Comparison of ENCODE assay signal across 12 cellular contexts in genomic region chr16:88809068-88809675, GRCh38. TPM values are rescaled to one million over a fixed set of nuclear protein-coding genes. Genes with fewer than 3 reads are reported as not detected.
DNase-seq lines count a peak whose midpoint lies in the region; ATAC-seq, FAIRE-seq and TF ChIP-seq lines count a peak whose summit lies in the region.
"Had no signal": no experiment of that assay in that cellular context is flagged by ENCODE, and none has a peak within 500 bp of the region (broad histone marks: within the 10 kb centered on the region; RNA-seq: fewer than 3 reads in every experiment).

No MANE protein-coding gene starts in this region.

- H3F3A ChIP-seq in OCI-LY1 (ENCODE audit: insufficient read depth, low read length), result peaks cover 4% of the 10 kb centered on the region; the same call in 1 of the 2 replicates

- 88% methylated on average over 10 of the region's 10 CpGs for WGBS in GM12878 (ENCODE audit: insufficient coverage, insufficient replicate concordance, low lambda C conversion rate, missing lambda C conversion rate)

- in situ Hi-C loops in Caki2 (cut with HindIII; ENCODE audit: low pct_unique_long_range_greater_than_20kb, low sequenced_read_pairs), result no loop called here
- in situ Hi-C loops in GM12878 (cut with MboI), result no loop called here

- no peak for TF ChIP-seq CTCF in A673 (conservative IDR thresholded peaks at IDR 0.05; ENCODE audit: low read depth, low read length)
- no peak for TF ChIP-seq CTCF in OCI-LY1 (IDR thresholded peaks at IDR 0.05; ENCODE audit: low read length)
- TF ChIP-seq CTCF in GM12878 (IDR thresholded peaks at IDR 0.05 in 2 of 3, conservative IDR thresholded peaks at IDR 0.05 in 1 of 3; ENCODE audit: control insufficient read depth in 2 of 3, extremely low read depth in 1 of 3, insufficient read depth in 1 of 3, low read depth in 3 of 3, low read length in 3 of 3), result no peak

- TF ChIP-seq RAD21 in GM12878 (IDR thresholded peaks at IDR 0.05; ENCODE audit: insufficient read depth, low read depth, low read length), result no peak

- H3K9ac ChIP-seq in OCI-LY1 (ENCODE audit: low read length) (no peak overlapping the region), GM12878 (ENCODE audit: control insufficient read depth, insufficient read depth, low read length) (peak overlapping the region; percentile 16; the same call in 1 of the 2 replicates)

- DNase-seq in A673 (ENCODE audit: low spot score), result no peak
- DNase-seq in Caki2 (ENCODE audit: low read depth), result peak; percentile 8
- DNase-seq in GM12878 (ENCODE audit: low read depth, low spot score), result no peak
- no peak for DNase-seq in AG08396 (ENCODE audit: low spot score)
- no peak for DNase-seq in SW480 (ENCODE audit: low spot score)
- no peak for DNase-seq in GDM1 (lab: John Stamatoyannopoulos, UW)
- DNase-seq in globus pallidus (ENCODE audit: low spot score), result no peak
- DNase-seq: gastrocnemius medialis, KG1, left ventricle myocardium superior had no signal

- RAD21 ChIA-PET in GM12878 (lab: Charles Lee; ENCODE audit: unreplicated experiment), result interaction anchor here (1.3 to 3.4 kb wide), 3 partner anchors 28 to 358 kb away, joined by 3 to 13 read pairs (median 7); no protein-coding TSS in a partner anchor

- ATAC-seq in GM12878, result no peak
- ATAC-seq: gastrocnemius medialis, left ventricle myocardium superior had no signal

- H3K4me1 ChIP-seq in A673 (ENCODE audit: insufficient read depth, low read length, poor library complexity, severe bottlenecking), result peaks cover 22% of the 10 kb centered on the region
- peaks cover 34% of the 10 kb centered on the region for H3K4me1 ChIP-seq in OCI-LY1 (ENCODE audit: insufficient read depth, low read length, severe bottlenecking)
- peaks cover 23% of the 10 kb centered on the region for H3K4me1 ChIP-seq in GM12878 (ENCODE audit: control insufficient read depth, insufficient read depth, low read length)

- H3K4me2 ChIP-seq in OCI-LY1 (ENCODE audit: low read length) (peak overlapping the region; percentile 91; the same call in 1 of the 2 replicates), GM12878 (ENCODE audit: control insufficient read depth, insufficient read depth) (peak overlapping the region; percentile 85)

- POLR2A ChIA-PET in A673 (lab: Charles Lee; ENCODE audit: low non-redundant PET), result interaction anchor here (0.6 kb wide), 1 partner anchor 11 kb away, joined by 3 read pairs; no protein-coding TSS in a partner anchor
- POLR2A ChIA-PET in GM12878 (lab: Charles Lee), result interaction anchor here (0.8 to 4.2 kb wide), 3 partner anchors 9 to 55 kb away, joined by 3 to 30 read pairs (median 4); no protein-coding TSS in a partner anchor

- SMC1A ChIA-PET in GM12878 (lab: Charles Lee; ENCODE audit: uncharacterized antibody, unreplicated experiment), result interaction anchor here (1.8 kb wide), 1 partner anchor 72 kb away, joined by 5 read pairs; no protein-coding TSS in a partner anchor

- no peak for TF ChIP-seq EP300 in GM12878 (IDR thresholded peaks at IDR 0.05; ENCODE audit: borderline replicate concordance in 1 of 2, control insufficient read depth in 1 of 2, low read depth in 2 of 2, low read length in 2 of 2)

- TF ChIP-seq POLR2A in GM12878 (IDR thresholded peaks at IDR 0.05; ENCODE audit: low read depth, low read length), result peak; percentile 4; the same call in 1 of the 2 replicates

- BruUV-seq in A673 (replicated peaks; lab: Mats Ljungman, UMichigan), result TSS peak; percentile 46
- no TSS peak for BruUV-seq in GM12878 (replicated peaks; lab: Mats Ljungman, UMichigan)

- FAIRE-seq in GM12878 (lab: Jason Lieb, UNC), result no peak
- FAIRE-seq: GM19239 had no signal

- H4K20me1 ChIP-seq in OCI-LY1 (ENCODE audit: insufficient read depth, low read length), result no peaks in the 10 kb centered on the region
- H4K20me1 ChIP-seq in GM12878 (ENCODE audit: control insufficient read depth, insufficient read depth), result no peaks in the 10 kb centered on the region

- H3K36me3 ChIP-seq in A673 (ENCODE audit: insufficient read depth, low read length, poor library complexity, severe bottlenecking) (peaks cover 60% of the 10 kb centered on the region), OCI-LY1 (ENCODE audit: insufficient read depth, low read length) (peaks cover 58% of the 10 kb centered on the region), GM12878 (ENCODE audit: control insufficient read depth in 2 of 2, insufficient read depth in 2 of 2, low read length in 1 of 2) (peaks cover 6 to 42% of the 10 kb centered on the region in 2 experiments; a peak in 3 of 4 replicates)

- CTCF ChIA-PET in A673 (lab: Charles Lee), result interaction anchor here (0.6 kb wide), 1 partner anchor 72 kb away, joined by 4 read pairs; no protein-coding TSS in a partner anchor
- CTCF ChIA-PET in GM12878 (lab: Yijun Ruan, JAX), result interaction anchor here (0.6 to 3.2 kb wide), 3 partner anchors 8 to 144 kb away, joined by 3 to 17 read pairs (median 4); no protein-coding TSS in a partner anchor

- H3K27ac ChIP-seq in A673 (ENCODE audit: low read depth, low read length, poor library complexity, severe bottlenecking), result peak overlapping the region; percentile 21
- peak overlapping the region; percentile 78 for H3K27ac ChIP-seq in OCI-LY1 (ENCODE audit: low read depth, low read length, poor library complexity, severe bottlenecking)
- H3K27ac ChIP-seq in GM12878 (ENCODE audit: control insufficient read depth, insufficient read depth), result no peak overlapping the region
- H3K27ac ChIP-seq: gastrocnemius medialis had no signal

- H3K27me3 ChIP-seq in A673 (replicated peaks; ENCODE audit: insufficient read depth, low read depth, low read length, poor library complexity), result no peaks in the 10 kb centered on the region
- H3K27me3 ChIP-seq in OCI-LY1 (ENCODE audit: insufficient read depth, low read length), result no peaks in the 10 kb centered on the region; the same call in 1 of the 2 replicates
- no peaks in the 10 kb centered on the region for H3K27me3 ChIP-seq in GM12878 (replicated peaks in 1 of 2; ENCODE audit: control insufficient read depth in 2 of 2, insufficient read depth in 2 of 2, low read length in 1 of 2)

- no peak overlapping the region for H3K4me3 ChIP-seq in A673 (ENCODE audit: low read depth, low read length, poor library complexity, severe bottlenecking)
- H3K4me3 ChIP-seq in OCI-LY1 (ENCODE audit: low read depth, low read length, poor library complexity, severe bottlenecking), result no peak overlapping the region
- H3K4me3 ChIP-seq in GM12878, result 0 out of 2 replicates have a peak overlapping the region, but pooled peaks have one; percentile 85
- H3K4me3 ChIP-seq: gastrocnemius medialis had no signal

- H3K9me3 ChIP-seq in A673 (ENCODE audit: low read depth, low read length, poor library complexity, severe bottlenecking) (no peaks in the 10 kb centered on the region), OCI-LY1 (ENCODE audit: low read length) (0 out of 2 replicates have a peak, but pooled peaks cover 6% of the 10 kb centered on the region), GM12878 (replicated peaks; ENCODE audit: control insufficient read depth, insufficient read depth, low read length) (no peaks in the 10 kb centered on the region)
- H3K9me3 ChIP-seq: gastrocnemius medialis had no signal

- no peaks in the 10 kb centered on the region for H3K9me2 ChIP-seq in OCI-LY1 (ENCODE audit: low read depth, low read length)

- H3K79me2 ChIP-seq in OCI-LY1 (ENCODE audit: insufficient read depth, low read length) (no peaks in the 10 kb centered on the region), GM12878 (ENCODE audit: control insufficient read depth, insufficient read depth, low read length) (peaks cover 48% of the 10 kb centered on the region)

- intact Hi-C loops in A673 (cut with micrococcal nuclease; ENCODE audit: unreplicated experiment) (no loop called here), GM12878 (cut with micrococcal nuclease; ENCODE audit: unreplicated experiment) (no loop called here)

- no peak overlapping the region for H2AFZ ChIP-seq in OCI-LY1 (ENCODE audit: low read length)
- no peak overlapping the region for H2AFZ ChIP-seq in GM12878 (ENCODE audit: control insufficient read depth, low read depth, low read length)

RNA-seq across cellular contexts. Expression of gene APRT, which starts 2.6 kb away (rescaled TPM):
- total RNA-seq in A673 (2021) (129 and 134 TPM in 2 replicates), GM12878 (2014; rRNA removed) (308 and 348 TPM in 2 replicates), GM12878 (2014; rRNA removed; fragmentation: Illumina TruSeq; extraction: Trizol) (106 and 113 TPM in 2 replicates), GM12878 (2021) (219 and 234 TPM in 2 replicates)
- 262 and 321 TPM in 2 replicates for total RNA-seq in Caki2 (2014; rRNA removed; shearing (Covaris generic); ENCODE audit: low replicate concordance)
- total RNA-seq in GM12878 (2013; cell fraction: nucleolus; rRNA removed), result 39.3 and 42.6 TPM in 2 replicates
- polyA plus RNA-seq in GM12878 (2011; ENCODE audit: low read depth), result 71.1 TPM
- polyA plus RNA-seq in GM12878 (2011; rRNA removed) (39.6 and 95.7 TPM in 2 replicates), GM12878 (2014; fragmentation: Illumina TruSeq; extraction: Trizol) (8.6 and 46.2 TPM in 2 replicates), GM12878 (2014; fragmentation: Nextera tagmentation; extraction: Ambion mirVana) (100 to 1,000 TPM in 1 of 2 experiments, 10 to 100 TPM in 1; 30.6 to 100 TPM), GM12878 (2014; rRNA removed) (278 and 338 TPM in 2 replicates), GM12878 (2016; fragmentation: Nextera tagmentation; extraction: Ambion mirVana) (100 to 1,000 TPM; 446 to 495 TPM)
- 75.8 and 141 TPM in 2 replicates for polyA plus RNA-seq in GM12878 (2011; cell fraction: cytosol; rRNA removed)
- polyA plus RNA-seq in GM12878 (2011; cell fraction: nucleus; rRNA removed), result 107 and 109 TPM in 2 replicates
- polyA plus RNA-seq in GM12878 (2012), result 148 and 153 TPM in 2 replicates
- polyA minus RNA-seq in GM12878 (2011; rRNA and poly(A)+ RNA removed), result 11.7 and 28.6 TPM in 2 replicates
- polyA minus RNA-seq in GM12878 (2011; cell fraction: cytosol; rRNA and poly(A)+ RNA removed), result 42.0 and 50.9 TPM in 2 replicates
- 22.0 and 30.6 TPM in 2 replicates for polyA minus RNA-seq in GM12878 (2011; cell fraction: nucleus; rRNA and poly(A)+ RNA removed)

RNA-seq across cellular contexts. Expression of gene CDT1, which starts 5.6 kb away (rescaled TPM):
- total RNA-seq in A673 (2021) (103 TPM in 2 replicates), GM12878 (2014; rRNA removed) (40.4 and 59.3 TPM in 2 replicates), GM12878 (2014; rRNA removed; fragmentation: Illumina TruSeq; extraction: Trizol) (6.5 and 8.5 TPM in 2 replicates), GM12878 (2021) (87.6 and 90.0 TPM in 2 replicates)
- total RNA-seq in Caki2 (2014; rRNA removed; shearing (Covaris generic); ENCODE audit: low replicate concordance), result 23.1 and 24.6 TPM in 2 replicates
- 10.9 and 14.9 TPM in 2 replicates for total RNA-seq in GM12878 (2013; cell fraction: nucleolus; rRNA removed)
- 8.4 TPM for polyA plus RNA-seq in GM12878 (2011; ENCODE audit: low read depth)
- polyA plus RNA-seq in GM12878 (2011; rRNA removed) (3.3 and 9.0 TPM in 2 replicates), GM12878 (2014; fragmentation: Illumina TruSeq; extraction: Trizol) (1.3 and 4.3 TPM in 2 replicates), GM12878 (2014; fragmentation: Nextera tagmentation; extraction: Ambion mirVana) (1 to 10 TPM in 1 of 2 experiments, under 1 TPM in 1; 0.50 to 1.9 TPM), GM12878 (2014; rRNA removed) (37.7 and 58.6 TPM in 2 replicates), GM12878 (2016; fragmentation: Nextera tagmentation; extraction: Ambion mirVana) (10 to 100 TPM in 1 of 2 experiments, 1 to 10 TPM in 1; 5.7 to 41.3 TPM)
- polyA plus RNA-seq in GM12878 (2011; cell fraction: cytosol; rRNA removed), result 24.4 and 33.2 TPM in 2 replicates
- polyA plus RNA-seq in GM12878 (2011; cell fraction: nucleus; rRNA removed), result 26.7 and 44.2 TPM in 2 replicates
- 39.9 and 49.2 TPM in 2 replicates for polyA plus RNA-seq in GM12878 (2012)
- 8.9 and 34.4 TPM in 2 replicates for polyA minus RNA-seq in GM12878 (2011; rRNA and poly(A)+ RNA removed)
- polyA minus RNA-seq in GM12878 (2011; cell fraction: cytosol; rRNA and poly(A)+ RNA removed), result 37.6 and 54.5 TPM in 2 replicates
- 8.5 and 22.1 TPM in 2 replicates for polyA minus RNA-seq in GM12878 (2011; cell fraction: nucleus; rRNA and poly(A)+ RNA removed)

RNA-seq across cellular contexts. Expression of gene PIEZO1, which starts 24.2 kb away (rescaled TPM):
- total RNA-seq in A673 (2021), result 174 and 182 TPM in 2 replicates
- 81.1 and 82.0 TPM in 2 replicates for total RNA-seq in Caki2 (2014; rRNA removed; shearing (Covaris generic); ENCODE audit: low replicate concordance)
- total RNA-seq in GM12878 (2013; cell fraction: nucleolus; rRNA removed), result 218 and 234 TPM in 2 replicates
- 96.3 and 106 TPM in 2 replicates for total RNA-seq in GM12878 (2014; rRNA removed)
- total RNA-seq in GM12878 (2014; rRNA removed; fragmentation: Illumina TruSeq; extraction: Trizol), result 21.8 and 30.6 TPM in 2 replicates
- 146 and 169 TPM in 2 replicates for total RNA-seq in GM12878 (2021)
- polyA plus RNA-seq in GM12878 (2011; ENCODE audit: low read depth), result 55.6 TPM
- 15.2 and 28.0 TPM in 2 replicates for polyA plus RNA-seq in GM12878 (2011; rRNA removed)
- 47.6 and 77.5 TPM in 2 replicates for polyA plus RNA-seq in GM12878 (2011; cell fraction: cytosol; rRNA removed)
- 493 and 679 TPM in 2 replicates for polyA plus RNA-seq in GM12878 (2011; cell fraction: nucleus; rRNA removed)
- polyA plus RNA-seq in GM12878 (2012), result 77.9 and 106 TPM in 2 replicates
- polyA plus RNA-seq in GM12878 (2014; fragmentation: Illumina TruSeq; extraction: Trizol), result 17.0 and 39.9 TPM in 2 replicates
- polyA plus RNA-seq in GM12878 (2014; fragmentation: Nextera tagmentation; extraction: Ambion mirVana), result 1 to 10 TPM; 1.3 to 7.2 TPM
- 116 and 167 TPM in 2 replicates for polyA plus RNA-seq in GM12878 (2014; rRNA removed)
- polyA plus RNA-seq in GM12878 (2016; fragmentation: Nextera tagmentation; extraction: Ambion mirVana), result 10 to 100 TPM; 31.1 to 35.6 TPM
- polyA minus RNA-seq in GM12878 (2011; rRNA and poly(A)+ RNA removed), result 39.4 and 60.9 TPM in 2 replicates
- 27.0 and 30.1 TPM in 2 replicates for polyA minus RNA-seq in GM12878 (2011; cell fraction: cytosol; rRNA and poly(A)+ RNA removed)
- 81.4 and 144 TPM in 2 replicates for polyA minus RNA-seq in GM12878 (2011; cell fraction: nucleus; rRNA and poly(A)+ RNA removed)

RNA-seq across cellular contexts. Expression of gene GALNS, which starts 47.6 kb away (rescaled TPM):
- total RNA-seq in A673 (2021), result 54.8 and 60.6 TPM in 2 replicates
- total RNA-seq in Caki2 (2014; rRNA removed; shearing (Covaris generic); ENCODE audit: low replicate concordance), result 20.8 and 20.9 TPM in 2 replicates
- total RNA-seq in GM12878 (2013; cell fraction: nucleolus; rRNA removed), result 64.8 and 87.4 TPM in 2 replicates
- total RNA-seq in GM12878 (2014; rRNA removed), result 4.0 and 5.1 TPM in 2 replicates
- 3.7 and 4.3 TPM in 2 replicates for total RNA-seq in GM12878 (2014; rRNA removed; fragmentation: Illumina TruSeq; extraction: Trizol)
- 9.6 and 12.4 TPM in 2 replicates for total RNA-seq in GM12878 (2021)
- 6.4 TPM for polyA plus RNA-seq in GM12878 (2011; ENCODE audit: low read depth)
- polyA plus RNA-seq in GM12878 (2011; rRNA removed), result 3.5 and 4.2 TPM in 2 replicates
- polyA plus RNA-seq in GM12878 (2011; cell fraction: cytosol; rRNA removed), result 3.5 and 3.9 TPM in 2 replicates
- 21.1 and 23.2 TPM in 2 replicates for polyA plus RNA-seq in GM12878 (2011; cell fraction: nucleus; rRNA removed)
- 8.5 and 8.8 TPM in 2 replicates for polyA plus RNA-seq in GM12878 (2012)
- 2.6 and 6.0 TPM in 2 replicates for polyA plus RNA-seq in GM12878 (2014; fragmentation: Illumina TruSeq; extraction: Trizol)
- under 1 TPM; 0.37 to 0.95 TPM for polyA plus RNA-seq in GM12878 (2014; fragmentation: Nextera tagmentation; extraction: Ambion mirVana)
- 8.1 and 9.5 TPM in 2 replicates for polyA plus RNA-seq in GM12878 (2014; rRNA removed)
- polyA plus RNA-seq in GM12878 (2016; fragmentation: Nextera tagmentation; extraction: Ambion mirVana), result 1 to 10 TPM; 5.6 to 6.5 TPM
- 3.1 and 10.6 TPM in 2 replicates for polyA minus RNA-seq in GM12878 (2011; rRNA and poly(A)+ RNA removed)
- 1.1 and 3.3 TPM in 2 replicates for polyA minus RNA-seq in GM12878 (2011; cell fraction: cytosol; rRNA and poly(A)+ RNA removed)
- 10.0 and 19.4 TPM in 2 replicates for polyA minus RNA-seq in GM12878 (2011; cell fraction: nucleus; rRNA and poly(A)+ RNA removed)

RNA-seq across cellular contexts. Expression of gene TRAPPC2L, which starts 47.8 kb away (rescaled TPM):
- 89.9 and 98.6 TPM in 2 replicates for total RNA-seq in A673 (2021)
- 40.9 and 48.8 TPM in 2 replicates for total RNA-seq in Caki2 (2014; rRNA removed; shearing (Covaris generic); ENCODE audit: low replicate concordance)
- 23.0 and 27.4 TPM in 2 replicates for total RNA-seq in GM12878 (2013; cell fraction: nucleolus; rRNA removed)
- total RNA-seq in GM12878 (2014; rRNA removed), result 66.3 and 73.0 TPM in 2 replicates
- total RNA-seq in GM12878 (2014; rRNA removed; fragmentation: Illumina TruSeq; extraction: Trizol), result 52.8 and 56.3 TPM in 2 replicates
- total RNA-seq in GM12878 (2021), result 69.6 and 70.7 TPM in 2 replicates
- polyA plus RNA-seq in GM12878 (2011; ENCODE audit: low read depth), result 120 TPM
- polyA plus RNA-seq in GM12878 (2011; rRNA removed), result 71.0 and 158 TPM in 2 replicates
- 97.6 and 110 TPM in 2 replicates for polyA plus RNA-seq in GM12878 (2011; cell fraction: cytosol; rRNA removed)
- 55.1 and 62.1 TPM in 2 replicates for polyA plus RNA-seq in GM12878 (2011; cell fraction: nucleus; rRNA removed)
- polyA plus RNA-seq in GM12878 (2012), result 62.8 and 86.2 TPM in 2 replicates
- 64.0 and 79.3 TPM in 2 replicates for polyA plus RNA-seq in GM12878 (2014; fragmentation: Illumina TruSeq; extraction: Trizol)
- polyA plus RNA-seq in GM12878 (2014; fragmentation: Nextera tagmentation; extraction: Ambion mirVana), result 100 to 1,000 TPM; 337 to 363 TPM
- 67.0 and 105 TPM in 2 replicates for polyA plus RNA-seq in GM12878 (2014; rRNA removed)
- 100 to 1,000 TPM; 189 to 221 TPM for polyA plus RNA-seq in GM12878 (2016; fragmentation: Nextera tagmentation; extraction: Ambion mirVana)
- polyA minus RNA-seq in GM12878 (2011; rRNA and poly(A)+ RNA removed), result 28.0 and 32.8 TPM in 2 replicates
- 9.6 and 15.1 TPM in 2 replicates for polyA minus RNA-seq in GM12878 (2011; cell fraction: cytosol; rRNA and poly(A)+ RNA removed)
- polyA minus RNA-seq in GM12878 (2011; cell fraction: nucleus; rRNA and poly(A)+ RNA removed), result 26.0 and 35.4 TPM in 2 replicates
